In the genomic region with DNA sequence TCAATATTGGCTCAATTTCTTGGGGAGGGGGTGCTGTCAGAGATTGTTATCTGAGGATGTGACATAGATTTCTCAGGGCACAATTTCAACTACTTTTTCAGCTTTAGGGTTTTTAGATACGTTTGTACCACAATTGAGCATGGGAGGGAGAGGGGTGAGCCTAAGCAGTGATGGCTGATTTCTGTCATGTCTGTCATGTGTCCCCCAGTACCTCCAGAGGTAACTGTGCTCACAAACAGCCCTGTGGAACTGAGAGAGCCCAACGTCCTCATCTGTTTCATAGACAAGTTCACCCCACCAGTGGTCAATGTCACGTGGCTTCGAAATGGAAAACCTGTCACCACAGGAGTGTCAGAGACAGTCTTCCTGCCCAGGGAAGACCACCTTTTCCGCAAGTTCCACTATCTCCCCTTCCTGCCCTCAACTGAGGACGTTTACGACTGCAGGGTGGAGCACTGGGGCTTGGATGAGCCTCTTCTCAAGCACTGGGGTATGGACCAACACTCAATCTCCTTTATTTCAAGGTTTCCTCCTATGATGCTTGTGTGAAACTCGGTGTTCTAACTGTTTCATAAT, we compare ENCODE assay signal across 19 cellular contexts. TPM values are rescaled to one million over a fixed set of nuclear protein-coding genes. Genes with fewer than 3 reads are reported as not detected.
A peak's percentile ranks its signal among the peaks of the same experiment; 100 is the strongest.
DNase-seq lines count a peak whose midpoint lies in the region; ATAC-seq lines count a peak whose summit lies in the region.
"Had no signal": no experiment of that assay in that cellular context is flagged by ENCODE, and none has a peak within 500 bp of the region (broad histone marks: within the 10 kb centered on the region; RNA-seq: fewer than 3 reads in every experiment).

No MANE protein-coding gene starts in this region.

- H3K27me3 ChIP-seq in BLaER1, result no peaks in the 10 kb centered on the region

- H3K4me3 Mint-ChIP-seq in IgD-negative memory B cell (peak overlapping the region; percentile 84 to 100 (median 98)), memory B cell (peak overlapping the region; percentile 93)
- no peak overlapping the region for H3K4me3 Mint-ChIP-seq in T-helper 2 cell treated with Interferon-gamma antibody and Interleukin-4, amounts not matched to agents 5 μg/mL and 100 μg/mL, for 36 hours
- H3K4me3 Mint-ChIP-seq: CD8-positive, alpha-beta memory T cell had no signal

- H3K4me1 Mint-ChIP-seq in IgD-negative memory B cell (peaks cover 32 to 47% (median 43%) of the 10 kb centered on the region in 3 donors), memory B cell (peaks cover 49% of the 10 kb centered on the region)
- H3K4me1 Mint-ChIP-seq in T-helper 2 cell treated with Interferon-gamma antibody and Interleukin-4, amounts not matched to agents 5 μg/mL and 100 μg/mL, for 36 hours (ENCODE audit: low read depth), result peaks cover 23% of the 10 kb centered on the region

- H3K9me3 Mint-ChIP-seq in IgD-negative memory B cell (peaks cover 0 to 6% (median 2%) of the 10 kb centered on the region in 3 donors), memory B cell (peaks cover 6% of the 10 kb centered on the region)
- H3K9me3 Mint-ChIP-seq in T-helper 2 cell treated with Interferon-gamma antibody and Interleukin-4, amounts not matched to agents 5 μg/mL and 100 μg/mL, for 36 hours, result no peaks in the 10 kb centered on the region
- H3K9me3 Mint-ChIP-seq: CD8-positive, alpha-beta memory T cell had no signal

- peak overlapping the region; percentile 85 for H3K4me3 ChIP-seq in BLaER1
- H3K4me3 ChIP-seq in GM08714 (ENCODE audit: low read length), result peak overlapping the region; percentile 100
- H3K4me3 ChIP-seq: A549 had no signal

- H3K36me3 Mint-ChIP-seq in IgD-negative memory B cell (peaks cover 37% of the 10 kb centered on the region), memory B cell (peaks cover 58% of the 10 kb centered on the region)
- peaks cover 12% of the 10 kb centered on the region for H3K36me3 Mint-ChIP-seq in T-helper 2 cell treated with Interferon-gamma antibody and Interleukin-4, amounts not matched to agents 5 μg/mL and 100 μg/mL, for 36 hours (ENCODE audit: low read depth)

- DNase-seq in memory B cell (ENCODE audit: low spot score in 2 of 2), result peak in 1 of 2 donors; percentile 14
- DNase-seq in T-helper 2 cell treated with Interferon-gamma antibody and Interleukin-4, amounts not matched to agents 5 μg/mL and 100 μg/mL, for 36 hours (ENCODE audit: low spot score), result no peak
- no peak for DNase-seq in ureter (ENCODE audit: low spot score)
- DNase-seq: CD8-positive, alpha-beta memory T cell; DND-41; GF-D8; KG1; NCI-H1092; NCI-H1694; NCI-H446; SIG-M5 had no signal

- no peaks in the 10 kb centered on the region for H3K9me3 ChIP-seq in BLaER1
- H3K9me3 ChIP-seq: A549 had no signal

- H3K4me1 ChIP-seq in BLaER1, result peaks cover 53% of the 10 kb centered on the region
- H3K4me1 ChIP-seq: A549 had no signal

- ATAC-seq in memory B cell (ENCODE audit: low read depth), result no peak
- no peak for ATAC-seq in GM18909 (IDR thresholded peaks at IDR 0.05; ENCODE audit: poor library complexity, unreplicated experiment)
- ATAC-seq in HG03095 (IDR thresholded peaks at IDR 0.05; ENCODE audit: unreplicated experiment), result no peak
- ATAC-seq: A549 had no signal

- H4K20me1 ChIP-seq in BLaER1, result peaks cover 54% of the 10 kb centered on the region

- H3K27ac Mint-ChIP-seq in IgD-negative memory B cell, result peak overlapping the region; percentile 77 to 100 (median 96)
- peak overlapping the region; percentile 100 for H3K27ac Mint-ChIP-seq in memory B cell
- H3K27ac Mint-ChIP-seq in T-helper 2 cell treated with Interferon-gamma antibody and Interleukin-4, amounts not matched to agents 5 μg/mL and 100 μg/mL, for 36 hours, result no peak overlapping the region
- H3K27ac Mint-ChIP-seq: CD8-positive, alpha-beta memory T cell had no signal

- H3K27ac ChIP-seq in BLaER1, result no peak overlapping the region
- H3K27ac ChIP-seq: A549 had no signal

- peaks cover 43% of the 10 kb centered on the region for H3K36me3 ChIP-seq in BLaER1

- H3K4me2 ChIP-seq in BLaER1, result peak overlapping the region; percentile 81
- H3K4me2 ChIP-seq: A549 had no signal

- H3K27me3 Mint-ChIP-seq in IgD-negative memory B cell (no peaks in the 10 kb centered on the region), memory B cell (no peaks in the 10 kb centered on the region)
- H3K27me3 Mint-ChIP-seq in T-helper 2 cell treated with Interferon-gamma antibody and Interleukin-4, amounts not matched to agents 5 μg/mL and 100 μg/mL, for 36 hours (ENCODE audit: low read depth), result peaks cover 3% of the 10 kb centered on the region

- H3K9ac ChIP-seq in BLaER1, result no peak overlapping the region

RNA-seq across cellular contexts. Expression of gene HLA-DRA, which starts 3.4 kb away (rescaled TPM):
- 8,827 TPM for polyA plus RNA-seq in IgD-negative memory B cell
- total RNA-seq in ureter, result 297 TPM
- polyA plus RNA-seq: A549 had no signal

RNA-seq across cellular contexts. Expression of gene BTNL2, which starts 36.1 kb away (rescaled TPM):
- not detected for polyA plus RNA-seq in IgD-negative memory B cell
- total RNA-seq in ureter, result not detected
- total RNA-seq: CD8-positive, alpha-beta memory T cell; M059J; RPMI7951 had no signal
- polyA plus RNA-seq: A549; CD8-positive, alpha-beta memory T cell had no signal
